In the genomic region with DNA sequence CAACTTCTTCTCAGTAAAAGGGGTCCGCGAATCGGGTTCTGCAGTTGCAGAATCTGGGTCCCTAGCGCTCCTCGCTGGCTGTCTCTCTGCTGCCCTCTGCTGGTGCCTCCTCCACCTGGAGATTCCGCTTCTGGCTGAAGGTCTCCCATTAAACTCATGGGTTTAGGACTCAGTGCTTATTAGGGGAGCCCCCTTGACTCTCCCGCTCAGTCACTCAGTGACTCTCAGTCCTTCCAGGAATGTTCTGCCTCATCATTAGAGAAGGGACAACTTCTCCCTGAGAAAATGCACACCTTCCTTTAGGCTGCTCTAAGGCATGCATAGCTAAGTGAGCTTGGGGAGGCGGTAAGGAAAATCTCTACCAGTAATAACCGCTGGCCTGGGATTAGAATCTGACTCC, we compare ENCODE assay signal across 1 cellular context.
TF ChIP-seq lines count a peak whose summit lies in the region.

No MANE protein-coding gene starts in this region.

TF ChIP-seq in K562, 482 proteins besides CTCF, POLR2A, EP300 and RAD21 (continued from another document):
- TF ChIP-seq CLOCK (CRISPR knock-in tag; IDR thresholded peaks at IDR 0.05; ENCODE audit: borderline replicate concordance) (no peak), SMAD4 (CRISPR knock-in tag; conservative IDR thresholded peaks at IDR 0.05) (no peak), TEAD4 (IDR thresholded peaks at IDR 0.05; ENCODE audit: low read length) (peak; percentile 24; the same call in 1 of the 2 replicates), TEAD4 (CRISPR knock-in tag; IDR thresholded peaks at IDR 0.05; ENCODE audit: borderline replicate concordance) (no peak), NKRF (IDR thresholded peaks at IDR 0.05; ENCODE audit: borderline replicate concordance) (no peak), BRD9 (IDR thresholded peaks at IDR 0.05; ENCODE audit: low read depth, partially characterized antibody) (no peak), XRCC4 (IDR thresholded peaks at IDR 0.05; ENCODE audit: extremely low read depth, insufficient read depth, insufficient read length) (no peak), MEF2A (IDR thresholded peaks at IDR 0.05; ENCODE audit: control insufficient read depth, low read depth, low read length) (no peak), CBX1 (IDR thresholded peaks at IDR 0.05; ENCODE audit: low read depth) (no peak), SMARCE1 (IDR thresholded peaks at IDR 0.05) (0 out of 2 replicates have a peak, but pooled peaks have one; percentile 14), GATAD2B (IDR thresholded peaks at IDR 0.05; ENCODE audit: borderline replicate concordance) (no peak), BACH1 (tag; IDR thresholded peaks at IDR 0.05) (no peak), PYGO2 (tag; IDR thresholded peaks at IDR 0.05) (no peak)
- TF ChIP-seq, protein P1, sequence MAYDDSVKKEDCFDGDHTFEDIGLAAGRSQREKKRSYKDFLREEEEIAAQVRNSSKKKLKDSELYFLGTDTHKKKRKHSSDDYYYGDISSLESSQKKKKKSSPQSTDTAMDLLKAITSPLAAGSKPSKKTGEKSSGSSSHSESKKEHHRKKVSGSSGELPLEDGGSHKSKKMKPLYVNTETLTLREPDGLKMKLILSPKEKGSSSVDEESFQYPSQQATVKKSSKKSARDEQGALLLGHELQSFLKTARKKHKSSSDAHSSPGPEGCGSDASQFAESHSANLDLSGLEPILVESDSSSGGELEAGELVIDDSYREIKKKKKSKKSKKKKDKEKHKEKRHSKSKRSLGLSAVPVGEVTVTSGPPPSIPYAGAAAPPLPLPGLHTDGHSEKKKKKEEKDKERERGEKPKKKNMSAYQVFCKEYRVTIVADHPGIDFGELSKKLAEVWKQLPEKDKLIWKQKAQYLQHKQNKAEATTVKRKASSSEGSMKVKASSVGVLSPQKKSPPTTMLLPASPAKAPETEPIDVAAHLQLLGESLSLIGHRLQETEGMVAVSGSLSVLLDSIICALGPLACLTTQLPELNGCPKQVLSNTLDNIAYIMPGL (CRISPR knock-in tag; IDR thresholded peaks at IDR 0.05), result no peak
TF ChIP-seq in K562: peak in this region for 8.
